In the genomic region with DNA sequence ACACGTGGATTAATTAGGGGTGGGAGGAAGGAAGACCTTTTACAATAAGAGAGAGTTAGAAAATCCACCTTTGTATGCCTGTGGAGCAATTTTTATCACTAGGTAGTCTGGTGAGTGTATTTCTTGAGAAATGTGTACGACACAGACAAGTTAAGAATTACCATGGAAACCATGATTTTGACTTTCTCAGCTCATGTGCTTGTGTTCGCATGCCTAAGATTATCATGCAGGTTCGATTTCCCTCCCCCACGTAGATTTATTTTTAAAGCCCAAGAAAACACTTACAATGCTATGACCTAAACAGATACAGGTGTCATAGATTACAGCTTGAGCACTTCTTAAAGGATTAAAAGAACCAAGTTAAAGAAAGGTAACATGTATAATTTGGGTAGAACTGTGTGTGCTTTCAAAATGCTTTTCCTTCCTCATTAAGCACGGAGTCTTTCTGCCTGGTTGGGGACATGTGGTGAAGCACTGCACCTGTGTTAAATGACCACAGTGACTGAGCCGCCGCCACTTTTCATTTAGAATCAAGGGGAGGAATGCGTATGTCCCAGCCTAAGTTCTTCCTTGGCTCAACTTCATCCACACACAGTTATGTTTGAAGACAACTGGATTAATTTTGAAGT, we compare ENCODE assay signal across 8 cellular contexts. TPM values are rescaled to one million over a fixed set of nuclear protein-coding genes. Genes with fewer than 3 reads are reported as not detected.
DNase-seq lines count a peak whose midpoint lies in the region; ATAC-seq and TF ChIP-seq lines count a peak whose summit lies in the region.

No MANE protein-coding gene starts in this region.

- H3K36me3 Mint-ChIP-seq in activated CD4-positive, alpha-beta T cell treated with anti-CD3 and anti-CD28 coated beads, Interleukin-2, amount 10 ng/mL, durations not matched to agents 7 days and 5 days (ENCODE audit: low read depth), result peaks cover 32% of the 10 kb centered on the region
- peaks cover 47% of the 10 kb centered on the region for H3K36me3 Mint-ChIP-seq in activated B cell treated with CpG ODN at 0.5 μM for 24 hours (ENCODE audit: low read depth)

- ATAC-seq in HG02981 (IDR thresholded peaks at IDR 0.05; ENCODE audit: unreplicated experiment), result peak; percentile 57
- ATAC-seq in activated B cell treated with CpG ODN at 0.5 μM for 24 hours (ENCODE audit: low read depth), result peak; percentile 72
- ATAC-seq in stimulated activated naive CD8-positive, alpha-beta T cell treated with anti-CD3 and anti-CD28 coated beads, Interleukin-15, Interleukin-2, amounts not matched to agents 100 U/mL and 50 U/mL, for 24 hours, result peak; percentile 56

- peak overlapping the region; percentile 83 for H3K27ac Mint-ChIP-seq in activated CD4-positive, alpha-beta T cell treated with anti-CD3 and anti-CD28 coated beads, Interleukin-2, amount 10 ng/mL, durations not matched to agents 7 days and 5 days
- peak overlapping the region; percentile 94 for H3K27ac Mint-ChIP-seq in activated B cell treated with CpG ODN at 0.5 μM for 24 hours

- DNase-seq in activated CD4-positive, alpha-beta T cell treated with anti-CD3 and anti-CD28 coated beads, Interleukin-2, amount 10 ng/mL, durations not matched to agents 7 days and 5 days, result peak; percentile 11
- DNase-seq in activated CD4-positive, alpha-beta T cell treated with anti-CD3 and anti-CD28 coated beads for 1 hour, result no peak
- no peak for DNase-seq in activated B cell treated with CpG ODN at 0.5 μM for 24 hours
- DNase-seq in stimulated activated naive CD8-positive, alpha-beta T cell treated with anti-CD3 and anti-CD28 coated beads, Interleukin-15, Interleukin-2, amounts not matched to agents 100 U/mL and 50 U/mL, for 24 hours, result no peak
- DNase-seq in DMS114 treated with DMSO at 0.1 percent for 48 hours (lab: John Stamatoyannopoulos, UW; ENCODE audit: unreplicated experiment), result no peak
- no peak for DNase-seq in inferior parietal cortex (ENCODE audit: extremely low spot score)
- no peak for DNase-seq in NCI-H1048 (lab: John Stamatoyannopoulos, UW)

- H3K27me3 Mint-ChIP-seq in activated CD4-positive, alpha-beta T cell treated with anti-CD3 and anti-CD28 coated beads, Interleukin-2, amount 10 ng/mL, durations not matched to agents 7 days and 5 days, result no peaks in the 10 kb centered on the region
- no peaks in the 10 kb centered on the region for H3K27me3 Mint-ChIP-seq in activated B cell treated with CpG ODN at 0.5 μM for 24 hours

- TF ChIP-seq CTCF in activated B cell treated with CpG ODN at 0.5 μM for 24 hours (IDR thresholded peaks at IDR 0.05), result no peak

- CTCF ChIA-PET in activated CD4-positive, alpha-beta T cell treated with anti-CD3 and anti-CD28 coated beads, Interleukin-2, amount 10 ng/mL, durations not matched to agents 7 days and 5 days (lab: Charles Lee), result interaction anchor here (1.1 to 3.3 kb wide), 4 partner anchors 9 to 50 kb away, joined by 3 to 8 read pairs (median 5); no protein-coding TSS in a partner anchor
- CTCF ChIA-PET in activated B cell treated with CpG ODN at 0.5 μM for 24 hours (lab: Charles Lee), result interaction anchor here (0.6 to 2.0 kb wide), 10 partner anchors 7 to 92 kb away, joined by 3 to 7 read pairs (median 4); partner anchors contain the start of gene SERTAD2

- POLR2A ChIA-PET in activated CD4-positive, alpha-beta T cell treated with anti-CD3 and anti-CD28 coated beads, Interleukin-2, amount 10 ng/mL, durations not matched to agents 7 days and 5 days (lab: Charles Lee), result no interaction called here
- POLR2A ChIA-PET in activated B cell treated with CpG ODN at 0.5 μM for 24 hours (lab: Charles Lee), result interaction anchor here (0.6 to 5.9 kb wide), 14 partner anchors 8 to 223 kb away, joined by 3 to 54 read pairs (median 5); partner anchors contain the start of gene SERTAD2

- no peaks in the 10 kb centered on the region for H3K9me3 Mint-ChIP-seq in activated CD4-positive, alpha-beta T cell treated with anti-CD3 and anti-CD28 coated beads, Interleukin-2, amount 10 ng/mL, durations not matched to agents 7 days and 5 days
- no peaks in the 10 kb centered on the region for H3K9me3 Mint-ChIP-seq in activated B cell treated with CpG ODN at 0.5 μM for 24 hours

- intact Hi-C loops in activated B cell treated with CpG ODN at 0.5 μM for 24 hours (cut with micrococcal nuclease), result loop anchor here (1.0 kb wide), 3 partner anchors 7 to 112 kb away; no protein-coding TSS in a partner anchor

- peak overlapping the region; percentile 5 for H3K4me3 Mint-ChIP-seq in activated CD4-positive, alpha-beta T cell treated with anti-CD3 and anti-CD28 coated beads, Interleukin-2, amount 10 ng/mL, durations not matched to agents 7 days and 5 days
- H3K4me3 Mint-ChIP-seq in activated B cell treated with CpG ODN at 0.5 μM for 24 hours, result peak overlapping the region; percentile 68

- H3K4me1 Mint-ChIP-seq in activated CD4-positive, alpha-beta T cell treated with anti-CD3 and anti-CD28 coated beads, Interleukin-2, amount 10 ng/mL, durations not matched to agents 7 days and 5 days, result peaks cover 53% of the 10 kb centered on the region
- H3K4me1 Mint-ChIP-seq in activated B cell treated with CpG ODN at 0.5 μM for 24 hours, result peaks cover 79% of the 10 kb centered on the region

RNA-seq across cellular contexts. Expression of gene SERTAD2, which starts 16.6 kb away (rescaled TPM):
- 10 to 100 TPM; 16.9 to 18.7 TPM for total RNA-seq in activated CD4-positive, alpha-beta T cell treated with anti-CD3 and anti-CD28 coated beads, Interleukin-2, amount 10 ng/mL, durations not matched to agents 7 days and 5 days
- 45.6 and 47.3 TPM in 2 replicates for total RNA-seq in activated B cell treated with CpG ODN at 0.5 μM for 24 hours
